ENCODE assay signal across 33 cellular contexts in genomic region chr11:23696712-23697111, GRCh38.
"Had no signal": no experiment of that assay in that cellular context is flagged by ENCODE, and none has a peak within 500 bp of the region (broad histone marks: within the 10 kb centered on the region; RNA-seq: fewer than 3 reads in every experiment).

No MANE protein-coding gene starts in this region.

- H3K36me3 Mint-ChIP-seq: activated CD4-positive, alpha-beta memory T cell treated with anti-CD3 and anti-CD28 coated beads for 36 hours; activated CD8-positive, alpha-beta memory T cell treated with anti-CD3 and anti-CD28 coated beads, Interleukin-2, amount 10 ng/mL, durations not matched to agents 7 days and 5 days; activated naive CD4-positive, alpha-beta T cell treated with anti-CD3 and anti-CD28 coated beads, Interleukin-2, amount 50 U/mL, for 24 hours; activated naive CD8-positive, alpha-beta T cell treated with anti-CD3 and anti-CD28 coated beads for 36 hours had no signal

- ATAC-seq: activated CD4-positive, alpha-beta T cell treated with anti-CD3 and anti-CD28 coated beads for 36 hours; activated CD8-positive, alpha-beta memory T cell treated with anti-CD3 and anti-CD28 coated beads, Interleukin-2, amount 10 ng/mL, durations not matched to agents 7 days and 5 days; activated CD8-positive, alpha-beta T cell treated with anti-CD3 and anti-CD28 coated beads, Interleukin-2, amount 10 ng/mL, durations not matched to agents 7 days and 5 days; activated naive CD8-positive, alpha-beta T cell treated with anti-CD3 and anti-CD28 coated beads, Interleukin-2, amount 50 U/mL, for 24 hours; body of pancreas; esophagus mucosa; T-helper 17 cell had no signal

- H3K9me3 Mint-ChIP-seq: activated CD4-positive, alpha-beta T cell treated with anti-CD3 and anti-CD28 coated beads, Interleukin-2, amount 10 ng/mL, durations not matched to agents 24 days and 14 days; activated naive CD4-positive, alpha-beta T cell treated with anti-CD3 and anti-CD28 coated beads, Interleukin-2, amount 50 U/mL, for 24 hours; activated naive CD8-positive, alpha-beta T cell treated with anti-CD3 and anti-CD28 coated beads, Interleukin-2, amount 50 U/mL, for 24 hours; activated T-helper 1 cell treated with anti-CD3 and anti-CD28 coated beads, Interleukin-12 subunit alpha, Interleukin-12 subunit beta, Interleukin-2, Interleukin-4 antibody, amounts not matched to agents 30 ng/mL and 10 ng/mL and 1 ng/mL, durations not matched to agents 14 hours and 24 hours and 36 hours; endodermal cell had no signal

- H3K4me3 Mint-ChIP-seq: activated CD4-positive, alpha-beta memory T cell treated with anti-CD3 and anti-CD28 coated beads for 36 hours; activated CD4-positive, alpha-beta T cell treated with anti-CD3 and anti-CD28 coated beads for 36 hours; activated CD4-positive, alpha-beta T cell treated with anti-CD3 and anti-CD28 coated beads, Interleukin-2, amount 10 ng/mL, durations not matched to agents 24 days and 14 days; activated CD8-positive, alpha-beta memory T cell treated with anti-CD3 and anti-CD28 coated beads, Interleukin-2, amount 10 ng/mL, durations not matched to agents 7 days and 5 days; activated CD8-positive, alpha-beta T cell treated with anti-CD3 and anti-CD28 coated beads, Interleukin-2, amount 10 ng/mL, durations not matched to agents 7 days and 5 days; activated naive CD4-positive, alpha-beta T cell treated with anti-CD3 and anti-CD28 coated beads for 36 hours; activated naive CD4-positive, alpha-beta T cell treated with anti-CD3 and anti-CD28 coated beads, Interleukin-2, amount 50 U/mL, for 24 hours; activated naive CD8-positive, alpha-beta T cell treated with anti-CD3 and anti-CD28 coated beads for 36 hours; activated naive CD8-positive, alpha-beta T cell treated with anti-CD3 and anti-CD28 coated beads, Interleukin-2, amount 50 U/mL, for 24 hours; activated T-helper 1 cell treated with anti-CD3 and anti-CD28 coated beads, Interleukin-12 subunit alpha, Interleukin-12 subunit beta, Interleukin-2, Interleukin-4 antibody, amounts not matched to agents 30 ng/mL and 10 ng/mL and 1 ng/mL, durations not matched to agents 14 hours and 24 hours and 36 hours; endodermal cell; T-helper 17 cell; T-helper 2 cell treated with Interferon-gamma antibody and Interleukin-4, amounts not matched to agents 5 μg/mL and 100 μg/mL, for 36 hours had no signal

- H3K36me3 ChIP-seq: adrenal gland, colonic mucosa had no signal

- H3K9me3 ChIP-seq: adrenal gland, body of pancreas, colonic mucosa had no signal

- H3K27ac ChIP-seq: adrenal gland, body of pancreas, colonic mucosa had no signal

- H3K27me3 Mint-ChIP-seq: activated CD4-positive, alpha-beta memory T cell treated with anti-CD3 and anti-CD28 coated beads for 36 hours; activated CD4-positive, alpha-beta T cell treated with anti-CD3 and anti-CD28 coated beads for 36 hours; activated CD4-positive, alpha-beta T cell treated with anti-CD3 and anti-CD28 coated beads, Interleukin-2, amount 10 ng/mL, durations not matched to agents 24 days and 14 days; activated CD8-positive, alpha-beta memory T cell treated with anti-CD3 and anti-CD28 coated beads, Interleukin-2, amount 10 ng/mL, durations not matched to agents 7 days and 5 days; activated naive CD4-positive, alpha-beta T cell treated with anti-CD3 and anti-CD28 coated beads, Interleukin-2, amount 50 U/mL, for 24 hours; activated naive CD8-positive, alpha-beta T cell treated with anti-CD3 and anti-CD28 coated beads for 36 hours; activated naive CD8-positive, alpha-beta T cell treated with anti-CD3 and anti-CD28 coated beads, Interleukin-2, amount 50 U/mL, for 24 hours; T-helper 17 cell had no signal

- H3K4me1 ChIP-seq: adrenal gland, body of pancreas, colonic mucosa had no signal

- DNase-seq: activated CD4-positive, alpha-beta memory T cell treated with anti-CD3 and anti-CD28 coated beads for 36 hours; activated CD4-positive, alpha-beta T cell treated with anti-CD3 and anti-CD28 coated beads for 36 hours; activated CD4-positive, alpha-beta T cell treated with anti-CD3 and anti-CD28 coated beads, Interleukin-2, amount 10 ng/mL, durations not matched to agents 24 days and 14 days; activated CD4-positive, CD25-positive, alpha-beta regulatory T cell; activated CD4-positive, CD25-positive, alpha-beta regulatory T cell treated with anti-CD3 and anti-CD28 coated beads, Interleukin-2, amount 50 U/mL, for 72 hours; activated CD8-positive, alpha-beta memory T cell treated with anti-CD3 and anti-CD28 coated beads, Interleukin-2, amount 10 ng/mL, durations not matched to agents 7 days and 5 days; activated CD8-positive, alpha-beta memory T cell treated with anti-CD3 and anti-CD28 coated beads, Interleukin-2, amount 50 U/mL, for 4 hours; activated CD8-positive, alpha-beta T cell treated with anti-CD3 and anti-CD28 coated beads, Interleukin-2, amount 10 ng/mL, durations not matched to agents 7 days and 5 days; activated effector memory CD4-positive, alpha-beta T cell treated with anti-CD3 and anti-CD28 coated beads, Interleukin-2, amount 50 U/mL, for 16 hours; activated naive CD4-positive, alpha-beta T cell treated with anti-CD3 and anti-CD28 coated beads for 36 hours; activated naive CD8-positive, alpha-beta T cell treated with anti-CD3 and anti-CD28 coated beads for 36 hours; activated naive CD8-positive, alpha-beta T cell treated with anti-CD3 and anti-CD28 coated beads, Interleukin-2, amount 50 U/mL, for 24 hours; activated T-cell treated with anti-CD3 and anti-CD28 coated beads, Interleukin-2, amount 50 U/mL, for 1 hour; activated T-cell treated with anti-CD3 and anti-CD28 coated beads, Interleukin-2, amount 50 U/mL, for 48 hours; adrenal gland; amygdala; aorta; body of pancreas; caudate nucleus; colonic mucosa; effector memory CD4-positive, alpha-beta T cell; endodermal cell; foreskin fibroblast; head of caudate nucleus; T-helper 1 cell; T-helper 17 cell; T1000 had no signal

- H3K4me1 Mint-ChIP-seq: activated CD4-positive, alpha-beta T cell treated with anti-CD3 and anti-CD28 coated beads for 36 hours; activated CD4-positive, alpha-beta T cell treated with anti-CD3 and anti-CD28 coated beads, Interleukin-2, amount 10 ng/mL, durations not matched to agents 24 days and 14 days; activated CD8-positive, alpha-beta memory T cell treated with anti-CD3 and anti-CD28 coated beads, Interleukin-2, amount 10 ng/mL, durations not matched to agents 7 days and 5 days; activated naive CD4-positive, alpha-beta T cell treated with anti-CD3 and anti-CD28 coated beads, Interleukin-2, amount 50 U/mL, for 24 hours; activated naive CD8-positive, alpha-beta T cell treated with anti-CD3 and anti-CD28 coated beads for 36 hours; activated naive CD8-positive, alpha-beta T cell treated with anti-CD3 and anti-CD28 coated beads, Interleukin-2, amount 50 U/mL, for 24 hours; T-helper 17 cell had no signal

- H3K27me3 ChIP-seq: adrenal gland, body of pancreas, colonic mucosa had no signal

- H3K27ac Mint-ChIP-seq: activated CD4-positive, alpha-beta memory T cell treated with anti-CD3 and anti-CD28 coated beads for 36 hours; activated CD4-positive, alpha-beta T cell treated with anti-CD3 and anti-CD28 coated beads for 36 hours; activated CD4-positive, alpha-beta T cell treated with anti-CD3 and anti-CD28 coated beads, Interleukin-2, amount 10 ng/mL, durations not matched to agents 24 days and 14 days; activated CD8-positive, alpha-beta memory T cell treated with anti-CD3 and anti-CD28 coated beads, Interleukin-2, amount 10 ng/mL, durations not matched to agents 7 days and 5 days; activated CD8-positive, alpha-beta T cell treated with anti-CD3 and anti-CD28 coated beads, Interleukin-2, amount 10 ng/mL, durations not matched to agents 7 days and 5 days; activated naive CD4-positive, alpha-beta T cell treated with anti-CD3 and anti-CD28 coated beads for 36 hours; activated naive CD4-positive, alpha-beta T cell treated with anti-CD3 and anti-CD28 coated beads, Interleukin-2, amount 50 U/mL, for 24 hours; activated naive CD8-positive, alpha-beta T cell treated with anti-CD3 and anti-CD28 coated beads for 36 hours; activated naive CD8-positive, alpha-beta T cell treated with anti-CD3 and anti-CD28 coated beads, Interleukin-2, amount 50 U/mL, for 24 hours; activated T-helper 1 cell treated with anti-CD3 and anti-CD28 coated beads, Interleukin-12 subunit alpha, Interleukin-12 subunit beta, Interleukin-2, Interleukin-4 antibody, amounts not matched to agents 30 ng/mL and 10 ng/mL and 1 ng/mL, durations not matched to agents 14 hours and 24 hours and 36 hours; activated T-helper 2 cell treated with anti-CD3 and anti-CD28 coated beads, Interferon-gamma antibody, Interleukin-2, Interleukin-4, amounts not matched to agents 10 μg/mL and 5 μg/mL and 100 μg/mL, durations not matched to agents 14 hours and 24 hours and 36 hours; endodermal cell; T-helper 17 cell; T-helper 2 cell treated with Interferon-gamma antibody and Interleukin-4, amounts not matched to agents 5 μg/mL and 100 μg/mL, for 36 hours had no signal

- H3K4me3 ChIP-seq: adrenal gland, body of pancreas, colonic mucosa had no signal

- FAIRE-seq: frontal cortex had no signal
